1 cellular context compared by ENCODE assay signal in genomic region chr15:38076806-38077205, GRCh38.
TF ChIP-seq lines count a peak whose summit lies in the region.

No MANE protein-coding gene starts in this region.

TF ChIP-seq in HepG2, 621 proteins besides CTCF, POLR2A, EP300 and RAD21 (continued from another document):
- no peak for TF ChIP-seq THAP7 (CRISPR knock-in tag; IDR thresholded peaks at IDR 0.05)
- no peak for TF ChIP-seq NR2F6 (IDR thresholded peaks at IDR 0.05)
- TF ChIP-seq NR2F6 (CRISPR knock-in tag; IDR thresholded peaks at IDR 0.05), result no peak
- no peak for TF ChIP-seq ZSCAN30 (CRISPR knock-in tag; IDR thresholded peaks at IDR 0.05)
